Comparison of ENCODE assay signal across 1 cellular context in the genomic region with DNA sequence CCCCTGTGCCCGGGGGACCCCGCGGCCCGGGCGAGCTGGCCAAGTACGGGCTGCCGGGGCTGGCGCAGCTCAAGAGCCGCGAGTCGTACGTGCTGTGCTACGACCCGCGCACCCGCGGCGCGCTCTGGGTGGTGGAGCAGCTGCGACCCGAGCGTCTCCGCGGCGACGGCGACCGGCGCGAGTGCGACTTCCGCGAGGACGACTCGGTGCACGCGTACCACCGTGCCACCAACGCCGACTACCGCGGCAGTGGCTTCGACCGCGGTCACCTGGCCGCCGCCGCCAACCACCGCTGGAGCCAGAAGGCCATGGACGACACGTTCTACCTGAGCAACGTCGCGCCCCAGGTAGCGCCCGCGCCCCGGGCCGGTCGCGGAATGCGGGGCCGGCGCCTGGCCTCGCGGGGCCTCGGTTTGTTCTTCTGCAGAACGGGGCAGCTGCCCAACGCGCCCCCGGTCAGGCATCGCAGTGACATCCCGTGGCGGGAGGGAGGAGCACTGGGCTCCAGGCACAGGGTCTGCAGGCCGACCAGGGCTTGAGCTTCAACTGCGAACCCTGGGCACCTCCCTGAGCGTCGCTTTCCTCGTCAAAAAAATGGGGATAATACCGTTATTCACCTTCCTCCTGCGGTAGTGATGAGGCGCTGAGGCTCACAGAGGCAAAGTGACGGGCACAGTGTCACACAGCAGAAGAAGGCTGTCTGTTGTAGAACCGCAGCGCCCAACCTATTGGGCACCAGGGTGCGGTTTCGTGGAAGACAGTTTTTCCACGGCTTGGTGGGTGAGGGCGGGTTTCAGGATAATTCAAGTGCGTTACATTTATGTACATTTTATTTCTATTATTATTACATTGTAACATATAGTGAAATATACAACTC.
TF ChIP-seq lines count a peak whose summit lies in the region.

No MANE protein-coding gene starts in this region.

TF ChIP-seq in HepG2, 621 proteins besides CTCF, POLR2A, EP300 and RAD21 (continued from another document and continues in another):
- TF ChIP-seq, protein P1, sequence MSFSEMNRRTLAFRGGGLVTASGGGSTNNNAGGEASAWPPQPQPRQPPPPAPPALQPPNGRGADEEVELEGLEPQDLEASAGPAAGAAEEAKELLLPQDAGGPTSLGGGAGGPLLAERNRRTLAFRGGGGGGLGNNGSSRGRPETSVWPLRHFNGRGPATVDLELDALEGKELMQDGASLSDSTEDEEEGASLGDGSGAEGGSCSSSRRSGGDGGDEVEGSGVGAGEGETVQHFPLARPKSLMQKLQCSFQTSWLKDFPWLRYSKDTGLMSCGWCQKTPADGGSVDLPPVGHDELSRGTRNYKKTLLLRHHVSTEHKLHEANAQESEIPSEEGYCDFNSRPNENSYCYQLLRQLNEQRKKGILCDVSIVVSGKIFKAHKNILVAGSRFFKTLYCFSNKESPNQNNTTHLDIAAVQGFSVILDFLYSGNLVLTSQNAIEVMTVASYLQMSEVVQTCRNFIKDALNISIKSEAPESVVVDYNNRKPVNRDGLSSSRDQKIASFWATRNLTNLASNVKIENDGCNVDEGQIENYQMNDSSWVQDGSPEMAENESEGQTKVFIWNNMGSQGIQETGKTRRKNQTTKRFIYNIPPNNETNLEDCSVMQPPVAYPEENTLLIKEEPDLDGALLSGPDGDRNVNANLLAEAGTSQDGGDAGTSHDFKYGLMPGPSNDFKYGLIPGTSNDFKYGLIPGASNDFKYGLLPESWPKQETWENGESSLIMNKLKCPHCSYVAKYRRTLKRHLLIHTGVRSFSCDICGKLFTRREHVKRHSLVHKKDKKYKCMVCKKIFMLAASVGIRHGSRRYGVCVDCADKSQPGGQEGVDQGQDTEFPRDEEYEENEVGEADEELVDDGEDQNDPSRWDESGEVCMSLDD (CRISPR knock-in tag; IDR thresholded peaks at IDR 0.05; ENCODE audit: borderline replicate concordance): no peak
- TF ChIP-seq, protein P2, sequence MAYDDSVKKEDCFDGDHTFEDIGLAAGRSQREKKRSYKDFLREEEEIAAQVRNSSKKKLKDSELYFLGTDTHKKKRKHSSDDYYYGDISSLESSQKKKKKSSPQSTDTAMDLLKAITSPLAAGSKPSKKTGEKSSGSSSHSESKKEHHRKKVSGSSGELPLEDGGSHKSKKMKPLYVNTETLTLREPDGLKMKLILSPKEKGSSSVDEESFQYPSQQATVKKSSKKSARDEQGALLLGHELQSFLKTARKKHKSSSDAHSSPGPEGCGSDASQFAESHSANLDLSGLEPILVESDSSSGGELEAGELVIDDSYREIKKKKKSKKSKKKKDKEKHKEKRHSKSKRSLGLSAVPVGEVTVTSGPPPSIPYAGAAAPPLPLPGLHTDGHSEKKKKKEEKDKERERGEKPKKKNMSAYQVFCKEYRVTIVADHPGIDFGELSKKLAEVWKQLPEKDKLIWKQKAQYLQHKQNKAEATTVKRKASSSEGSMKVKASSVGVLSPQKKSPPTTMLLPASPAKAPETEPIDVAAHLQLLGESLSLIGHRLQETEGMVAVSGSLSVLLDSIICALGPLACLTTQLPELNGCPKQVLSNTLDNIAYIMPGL (CRISPR knock-in tag; IDR thresholded peaks at IDR 0.05; ENCODE audit: borderline replicate concordance in 1 of 2, low read depth in 1 of 2): peak in 1 of 2 experiments; percentile 44; a peak in 2 of 4 replicates
- no peak for TF ChIP-seq TGIF2 (CRISPR knock-in tag; IDR thresholded peaks at IDR 0.05)
- TF ChIP-seq, protein P3, sequence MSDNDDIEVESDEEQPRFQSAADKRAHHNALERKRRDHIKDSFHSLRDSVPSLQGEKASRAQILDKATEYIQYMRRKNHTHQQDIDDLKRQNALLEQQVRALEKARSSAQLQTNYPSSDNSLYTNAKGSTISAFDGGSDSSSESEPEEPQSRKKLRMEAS (IDR thresholded peaks at IDR 0.05): peak; percentile 39; the same call in 1 of the 2 replicates
- TF ChIP-seq, protein P4, sequence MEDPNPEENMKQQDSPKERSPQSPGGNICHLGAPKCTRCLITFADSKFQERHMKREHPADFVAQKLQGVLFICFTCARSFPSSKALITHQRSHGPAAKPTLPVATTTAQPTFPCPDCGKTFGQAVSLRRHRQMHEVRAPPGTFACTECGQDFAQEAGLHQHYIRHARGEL (CRISPR knock-in tag; IDR thresholded peaks at IDR 0.05): 0 out of 2 replicates have a peak, but pooled peaks have one; percentile 66
- peak; percentile 3 for TF ChIP-seq CBX1 (IDR thresholded peaks at IDR 0.05; ENCODE audit: low read depth)
- TF ChIP-seq HDAC1 (CRISPR knock-in tag; IDR thresholded peaks at IDR 0.05): peak; percentile 48; the same call in 1 of the 2 replicates
- TF ChIP-seq AGO2 (optimal IDR thresholded peaks at IDR 0.05; ENCODE audit: low read depth, low read length): peak; percentile 94
- TF ChIP-seq NFE2L1 (CRISPR knock-in tag; IDR thresholded peaks at IDR 0.05; ENCODE audit: borderline replicate concordance): no peak
- TF ChIP-seq ZNF776 (CRISPR knock-in tag; IDR thresholded peaks at IDR 0.05): peak; percentile 46; the same call in 1 of the 2 replicates
- TF ChIP-seq XRCC5 (optimal IDR thresholded peaks at IDR 0.05; ENCODE audit: low read length): peak; percentile 40
- no peak for TF ChIP-seq BCL6 (CRISPR knock-in tag; IDR thresholded peaks at IDR 0.05)
- TF ChIP-seq, protein P5, sequence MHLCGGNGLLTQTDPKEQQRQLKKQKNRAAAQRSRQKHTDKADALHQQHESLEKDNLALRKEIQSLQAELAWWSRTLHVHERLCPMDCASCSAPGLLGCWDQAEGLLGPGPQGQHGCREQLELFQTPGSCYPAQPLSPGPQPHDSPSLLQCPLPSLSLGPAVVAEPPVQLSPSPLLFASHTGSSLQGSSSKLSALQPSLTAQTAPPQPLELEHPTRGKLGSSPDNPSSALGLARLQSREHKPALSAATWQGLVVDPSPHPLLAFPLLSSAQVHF (CRISPR knock-in tag; IDR thresholded peaks at IDR 0.05): peak; percentile 32; the same call in 1 of the 2 replicates
- TF ChIP-seq ZNF891 (CRISPR knock-in tag; IDR thresholded peaks at IDR 0.05): 0 out of 2 replicates have a peak, but pooled peaks have one; percentile 20
- TF ChIP-seq, protein P6, sequence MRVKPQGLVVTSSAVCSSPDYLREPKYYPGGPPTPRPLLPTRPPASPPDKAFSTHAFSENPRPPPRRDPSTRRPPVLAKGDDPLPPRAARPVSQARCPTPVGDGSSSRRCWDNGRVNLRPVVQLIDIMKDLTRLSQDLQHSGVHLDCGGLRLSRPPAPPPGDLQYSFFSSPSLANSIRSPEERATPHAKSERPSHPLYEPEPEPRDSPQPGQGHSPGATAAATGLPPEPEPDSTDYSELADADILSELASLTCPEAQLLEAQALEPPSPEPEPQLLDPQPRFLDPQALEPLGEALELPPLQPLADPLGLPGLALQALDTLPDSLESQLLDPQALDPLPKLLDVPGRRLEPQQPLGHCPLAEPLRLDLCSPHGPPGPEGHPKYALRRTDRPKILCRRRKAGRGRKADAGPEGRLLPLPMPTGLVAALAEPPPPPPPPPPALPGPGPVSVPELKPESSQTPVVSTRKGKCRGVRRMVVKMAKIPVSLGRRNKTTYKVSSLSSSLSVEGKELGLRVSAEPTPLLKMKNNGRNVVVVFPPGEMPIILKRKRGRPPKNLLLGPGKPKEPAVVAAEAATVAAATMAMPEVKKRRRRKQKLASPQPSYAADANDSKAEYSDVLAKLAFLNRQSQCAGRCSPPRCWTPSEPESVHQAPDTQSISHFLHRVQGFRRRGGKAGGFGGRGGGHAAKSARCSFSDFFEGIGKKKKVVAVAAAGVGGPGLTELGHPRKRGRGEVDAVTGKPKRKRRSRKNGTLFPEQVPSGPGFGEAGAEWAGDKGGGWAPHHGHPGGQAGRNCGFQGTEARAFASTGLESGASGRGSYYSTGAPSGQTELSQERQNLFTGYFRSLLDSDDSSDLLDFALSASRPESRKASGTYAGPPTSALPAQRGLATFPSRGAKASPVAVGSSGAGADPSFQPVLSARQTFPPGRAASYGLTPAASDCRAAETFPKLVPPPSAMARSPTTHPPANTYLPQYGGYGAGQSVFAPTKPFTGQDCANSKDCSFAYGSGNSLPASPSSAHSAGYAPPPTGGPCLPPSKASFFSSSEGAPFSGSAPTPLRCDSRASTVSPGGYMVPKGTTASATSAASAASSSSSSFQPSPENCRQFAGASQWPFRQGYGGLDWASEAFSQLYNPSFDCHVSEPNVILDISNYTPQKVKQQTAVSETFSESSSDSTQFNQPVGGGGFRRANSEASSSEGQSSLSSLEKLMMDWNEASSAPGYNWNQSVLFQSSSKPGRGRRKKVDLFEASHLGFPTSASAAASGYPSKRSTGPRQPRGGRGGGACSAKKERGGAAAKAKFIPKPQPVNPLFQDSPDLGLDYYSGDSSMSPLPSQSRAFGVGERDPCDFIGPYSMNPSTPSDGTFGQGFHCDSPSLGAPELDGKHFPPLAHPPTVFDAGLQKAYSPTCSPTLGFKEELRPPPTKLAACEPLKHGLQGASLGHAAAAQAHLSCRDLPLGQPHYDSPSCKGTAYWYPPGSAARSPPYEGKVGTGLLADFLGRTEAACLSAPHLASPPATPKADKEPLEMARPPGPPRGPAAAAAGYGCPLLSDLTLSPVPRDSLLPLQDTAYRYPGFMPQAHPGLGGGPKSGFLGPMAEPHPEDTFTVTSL (CRISPR knock-in tag; IDR thresholded peaks at IDR 0.05; ENCODE audit: borderline replicate concordance): no peak
- TF ChIP-seq, protein P7, sequence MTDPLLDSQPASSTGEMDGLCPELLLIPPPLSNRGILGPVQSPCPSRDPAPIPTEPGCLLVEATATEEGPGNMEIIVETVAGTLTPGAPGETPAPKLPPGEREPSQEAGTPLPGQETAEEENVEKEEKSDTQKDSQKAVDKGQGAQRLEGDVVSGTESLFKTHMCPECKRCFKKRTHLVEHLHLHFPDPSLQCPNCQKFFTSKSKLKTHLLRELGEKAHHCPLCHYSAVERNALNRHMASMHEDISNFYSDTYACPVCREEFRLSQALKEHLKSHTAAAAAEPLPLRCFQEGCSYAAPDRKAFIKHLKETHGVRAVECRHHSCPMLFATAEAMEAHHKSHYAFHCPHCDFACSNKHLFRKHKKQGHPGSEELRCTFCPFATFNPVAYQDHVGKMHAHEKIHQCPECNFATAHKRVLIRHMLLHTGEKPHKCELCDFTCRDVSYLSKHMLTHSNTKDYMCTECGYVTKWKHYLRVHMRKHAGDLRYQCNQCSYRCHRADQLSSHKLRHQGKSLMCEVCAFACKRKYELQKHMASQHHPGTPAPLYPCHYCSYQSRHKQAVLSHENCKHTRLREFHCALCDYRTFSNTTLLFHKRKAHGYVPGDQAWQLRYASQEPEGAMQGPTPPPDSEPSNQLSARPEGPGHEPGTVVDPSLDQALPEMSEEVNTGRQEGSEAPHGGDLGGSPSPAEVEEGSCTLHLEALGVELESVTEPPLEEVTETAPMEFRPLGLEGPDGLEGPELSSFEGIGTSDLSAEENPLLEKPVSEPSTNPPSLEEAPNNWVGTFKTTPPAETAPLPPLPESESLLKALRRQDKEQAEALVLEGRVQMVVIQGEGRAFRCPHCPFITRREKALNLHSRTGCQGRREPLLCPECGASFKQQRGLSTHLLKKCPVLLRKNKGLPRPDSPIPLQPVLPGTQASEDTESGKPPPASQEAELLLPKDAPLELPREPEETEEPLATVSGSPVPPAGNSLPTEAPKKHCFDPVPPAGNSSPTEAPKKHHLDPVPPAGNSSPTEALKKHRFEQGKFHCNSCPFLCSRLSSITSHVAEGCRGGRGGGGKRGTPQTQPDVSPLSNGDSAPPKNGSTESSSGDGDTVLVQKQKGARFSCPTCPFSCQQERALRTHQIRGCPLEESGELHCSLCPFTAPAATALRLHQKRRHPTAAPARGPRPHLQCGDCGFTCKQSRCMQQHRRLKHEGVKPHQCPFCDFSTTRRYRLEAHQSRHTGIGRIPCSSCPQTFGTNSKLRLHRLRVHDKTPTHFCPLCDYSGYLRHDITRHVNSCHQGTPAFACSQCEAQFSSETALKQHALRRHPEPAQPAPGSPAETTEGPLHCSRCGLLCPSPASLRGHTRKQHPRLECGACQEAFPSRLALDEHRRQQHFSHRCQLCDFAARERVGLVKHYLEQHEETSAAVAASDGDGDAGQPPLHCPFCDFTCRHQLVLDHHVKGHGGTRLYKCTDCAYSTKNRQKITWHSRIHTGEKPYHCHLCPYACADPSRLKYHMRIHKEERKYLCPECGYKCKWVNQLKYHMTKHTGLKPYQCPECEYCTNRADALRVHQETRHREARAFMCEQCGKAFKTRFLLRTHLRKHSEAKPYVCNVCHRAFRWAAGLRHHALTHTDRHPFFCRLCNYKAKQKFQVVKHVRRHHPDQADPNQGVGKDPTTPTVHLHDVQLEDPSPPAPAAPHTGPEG (CRISPR knock-in tag; IDR thresholded peaks at IDR 0.05): peak; percentile 65
- peak; percentile 70 for TF ChIP-seq SAFB2 (CRISPR knock-in tag; IDR thresholded peaks at IDR 0.05; ENCODE audit: borderline replicate concordance, low read depth)
- peak; percentile 57; the same call in 1 of the 2 replicates for TF ChIP-seq ZNF263 (CRISPR knock-in tag; IDR thresholded peaks at IDR 0.05)
- peak; percentile 65; the same call in 1 of the 2 replicates for TF ChIP-seq MEIS2 (CRISPR knock-in tag; IDR thresholded peaks at IDR 0.05)
- TF ChIP-seq, protein P8, sequence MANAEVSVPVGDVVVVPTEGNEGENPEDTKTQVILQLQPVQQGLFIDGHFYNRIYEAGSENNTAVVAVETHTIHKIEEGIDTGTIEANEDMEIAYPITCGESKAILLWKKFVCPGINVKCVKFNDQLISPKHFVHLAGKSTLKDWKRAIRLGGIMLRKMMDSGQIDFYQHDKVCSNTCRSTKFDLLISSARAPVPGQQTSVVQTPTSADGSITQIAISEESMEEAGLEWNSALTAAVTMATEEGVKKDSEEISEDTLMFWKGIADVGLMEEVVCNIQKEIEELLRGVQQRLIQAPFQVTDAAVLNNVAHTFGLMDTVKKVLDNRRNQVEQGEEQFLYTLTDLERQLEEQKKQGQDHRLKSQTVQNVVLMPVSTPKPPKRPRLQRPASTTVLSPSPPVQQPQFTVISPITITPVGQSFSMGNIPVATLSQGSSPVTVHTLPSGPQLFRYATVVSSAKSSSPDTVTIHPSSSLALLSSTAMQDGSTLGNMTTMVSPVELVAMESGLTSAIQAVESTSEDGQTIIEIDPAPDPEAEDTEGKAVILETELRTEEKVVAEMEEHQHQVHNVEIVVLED (CRISPR knock-in tag; IDR thresholded peaks at IDR 0.05; ENCODE audit: borderline replicate concordance): no peak
- no peak for TF ChIP-seq MXI1 (IDR thresholded peaks at IDR 0.05; ENCODE audit: borderline replicate concordance, low read depth, low read length)
- no peak for TF ChIP-seq NFE2 (CRISPR knock-in tag; IDR thresholded peaks at IDR 0.05)
- no peak for TF ChIP-seq ZNF839 (CRISPR knock-in tag; IDR thresholded peaks at IDR 0.05; ENCODE audit: borderline replicate concordance)
- TF ChIP-seq, protein P9, sequence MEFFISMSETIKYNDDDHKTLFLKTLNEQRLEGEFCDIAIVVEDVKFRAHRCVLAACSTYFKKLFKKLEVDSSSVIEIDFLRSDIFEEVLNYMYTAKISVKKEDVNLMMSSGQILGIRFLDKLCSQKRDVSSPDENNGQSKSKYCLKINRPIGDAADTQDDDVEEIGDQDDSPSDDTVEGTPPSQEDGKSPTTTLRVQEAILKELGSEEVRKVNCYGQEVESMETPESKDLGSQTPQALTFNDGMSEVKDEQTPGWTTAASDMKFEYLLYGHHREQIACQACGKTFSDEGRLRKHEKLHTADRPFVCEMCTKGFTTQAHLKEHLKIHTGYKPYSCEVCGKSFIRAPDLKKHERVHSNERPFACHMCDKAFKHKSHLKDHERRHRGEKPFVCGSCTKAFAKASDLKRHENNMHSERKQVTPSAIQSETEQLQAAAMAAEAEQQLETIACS (CRISPR knock-in tag; IDR thresholded peaks at IDR 0.05): peak; percentile 76
- TF ChIP-seq ZNF629 (CRISPR knock-in tag; conservative IDR thresholded peaks at IDR 0.05): peak; percentile 97
- no peak for TF ChIP-seq NFKBIZ (CRISPR knock-in tag; IDR thresholded peaks at IDR 0.05)
- peak; percentile 79 for TF ChIP-seq ATF7-NPFF (CRISPR knock-in tag; IDR thresholded peaks at IDR 0.05; ENCODE audit: low read depth)
- TF ChIP-seq ZNF772 (CRISPR knock-in tag; IDR thresholded peaks at IDR 0.05): peak; percentile 79; the same call in 1 of the 2 replicates
- peak; percentile 76; the same call in 1 of the 2 replicates for TF ChIP-seq ZNF790 (CRISPR knock-in tag; IDR thresholded peaks at IDR 0.05; ENCODE audit: borderline replicate concordance)
- peak; percentile 70 for TF ChIP-seq ZNF777 (CRISPR knock-in tag; IDR thresholded peaks at IDR 0.05)
- TF ChIP-seq HOXA9 (CRISPR knock-in tag; IDR thresholded peaks at IDR 0.05; ENCODE audit: borderline replicate concordance): peak; percentile 70
